Comparison of ENCODE assay signal across 26 cellular contexts in genomic region chr10:77093126-77093525, GRCh38.
"Had no signal": no experiment of that assay in that cellular context is flagged by ENCODE, and none has a peak within 500 bp of the region (broad histone marks: within the 10 kb centered on the region; RNA-seq: fewer than 3 reads in every experiment).

No MANE protein-coding gene starts in this region.

- ATAC-seq: stimulated activated effector memory CD8-positive, alpha-beta T cell treated with anti-CD3 and anti-CD28 coated beads, Interleukin-12 subunit alpha, Interleukin-12 subunit beta, amount 100 ng/mL, for 72 hours; stimulated activated memory B cell treated with anti-CD40 and anti-IgM and Interleukin-4, amounts not matched to agents 10 μg/mL and 1 μg/mL and 100 μg/mL, for 72 hours; stimulated activated naive B cell treated with anti-CD40 and anti-IgM and Interleukin-4, amounts not matched to agents 10 μg/mL and 1 μg/mL and 100 μg/mL, for 72 hours; stimulated activated naive CD8-positive, alpha-beta T cell treated with anti-CD3 and anti-CD28 coated beads, Interleukin-15, amount 100 ng/mL, for 72 hours; stimulated activated naive CD8-positive, alpha-beta T cell treated with anti-CD3 and anti-CD28 coated beads, Interleukin-15, Interleukin-2, amounts not matched to agents 100 U/mL and 50 U/mL, for 24 hours; upper lobe of right lung had no signal

- H3K9me3 ChIP-seq: stomach, suprapubic skin, testis, thoracic aorta, thyroid gland, tibial artery, tibial nerve, transverse colon, upper lobe of left lung, upper lobe of right lung, uterus, vagina had no signal

- H3K27me3 ChIP-seq: stomach, suprapubic skin, testis, thyroid gland, tibial artery, tibial nerve, transverse colon, upper lobe of left lung, upper lobe of right lung, uterus, vagina had no signal

- H3K4me3 ChIP-seq: stomach, suprapubic skin, testis, thoracic aorta, thyroid gland, tibial artery, tibial nerve, transverse colon, upper lobe of left lung, upper lobe of right lung, uterus, vagina had no signal

- H3K4me1 ChIP-seq: stomach, suprapubic skin, testis, thyroid gland, tibial artery, tibial nerve, transverse colon, upper lobe of left lung, upper lobe of right lung, uterus, vagina had no signal

- H3K36me3 ChIP-seq: suprapubic skin, thyroid gland, tibial nerve, transverse colon, upper lobe of left lung, upper lobe of right lung, uterus, vagina had no signal

- H3K27ac ChIP-seq: stomach, suprapubic skin, testis, thoracic aorta, thyroid gland, tibial artery, tibial nerve, transverse colon, upper lobe of left lung, upper lobe of right lung, uterus, vagina had no signal

- DNase-seq: stimulated activated CD4-positive, alpha-beta T cell treated with anti-CD3 and anti-CD28 coated beads, Interleukin-2, amount 100 ng/mL, for 48 hours; stimulated activated CD4-positive, alpha-beta T cell treated with anti-CD3 and anti-CD28 coated beads, Interleukin-4, amount 100 ng/mL, for 1 hour; stimulated activated CD4-positive, alpha-beta T cell treated with anti-CD3 and anti-CD28 coated beads, Interleukin-4, amount 100 ng/mL, for 24 hours; stimulated activated CD4-positive, alpha-beta T cell treated with anti-CD3 and anti-CD28 coated beads, Interleukin-4, amount 100 ng/mL, for 4 hours; stimulated activated CD8-positive, alpha-beta memory T cell treated with anti-CD3 and anti-CD28 coated beads, Interleukin-4, amount 100 ng/mL, for 48 hours; stimulated activated naive B cell treated with anti-CD40 and anti-IgM and Interleukin-4, amounts not matched to agents 10 μg/mL and 1 μg/mL and 100 μg/mL, for 72 hours; stimulated activated naive CD4-positive, alpha-beta T cell; stimulated activated naive CD4-positive, alpha-beta T cell treated with Interleukin-2 at 50 U/mL for 16 hours; stimulated activated naive CD8-positive, alpha-beta T cell treated with anti-CD3 and anti-CD28 coated beads, Interleukin-15, amount 100 ng/mL, for 72 hours; stimulated activated naive CD8-positive, alpha-beta T cell treated with anti-CD3 and anti-CD28 coated beads, Interleukin-15, Interleukin-2, amounts not matched to agents 100 U/mL and 50 U/mL, for 24 hours; stomach; substantia nigra; testis; thyroid gland; tibial artery; transverse colon; trophoblast cell; upper lobe of left lung; upper lobe of right lung; uterus had no signal
